In the genomic region with DNA sequence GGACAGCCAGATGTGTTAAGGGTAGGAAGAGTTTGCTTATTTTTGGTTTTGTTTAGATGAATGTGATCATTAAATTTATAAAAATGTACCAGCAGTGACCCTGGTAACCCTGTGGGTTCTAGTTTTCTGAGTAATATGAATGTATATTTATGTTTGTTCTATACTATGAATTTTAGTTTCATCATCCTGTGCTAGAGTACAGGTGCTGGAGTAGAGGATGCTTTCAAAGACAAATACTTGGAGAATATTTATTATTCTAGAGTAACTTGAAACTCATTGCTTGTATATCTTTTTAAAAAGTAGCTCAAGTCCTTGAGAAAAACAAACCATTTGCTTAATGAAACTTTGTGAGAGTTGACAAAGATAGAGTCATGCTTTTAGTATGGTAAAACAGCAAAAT, we compare ENCODE assay signal across 22 cellular contexts.
"Had no signal": no experiment of that assay in that cellular context is flagged by ENCODE, and none has a peak within 500 bp of the region (broad histone marks: within the 10 kb centered on the region; RNA-seq: fewer than 3 reads in every experiment).

No MANE protein-coding gene starts in this region.

- H3K27me3 Mint-ChIP-seq: dendritic cell treated with granulocyte-macrophage colony-stimulating factor and Interleukin-4, amounts not matched to agents 40 ng/mL and 50 ng/mL, for 4 days; effector memory CD8-positive, alpha-beta T cell; stimulated activated memory B cell treated with anti-CD40 and anti-IgM and Interleukin-4, amounts not matched to agents 10 μg/mL and 1 μg/mL and 100 μg/mL, for 72 hours had no signal

- H3K9ac ChIP-seq: parathyroid adenoma had no signal

- H3K4me3 Mint-ChIP-seq: dendritic cell treated with granulocyte-macrophage colony-stimulating factor and Interleukin-4, amounts not matched to agents 40 ng/mL and 50 ng/mL, for 4 days; effector memory CD8-positive, alpha-beta T cell; natural killer cell; neural crest cell; stimulated activated memory B cell treated with anti-CD40 and anti-IgM and Interleukin-4, amounts not matched to agents 10 μg/mL and 1 μg/mL and 100 μg/mL, for 72 hours; stimulated activated naive CD8-positive, alpha-beta T cell treated with anti-CD3 and anti-CD28 coated beads, Interleukin-15, Interleukin-2, amounts not matched to agents 100 ng/mL and 50 ng/mL, for 24 hours had no signal

- H3K9me3 Mint-ChIP-seq: effector memory CD8-positive, alpha-beta T cell; natural killer cell; stimulated activated memory B cell treated with anti-CD40 and anti-IgM and Interleukin-4, amounts not matched to agents 10 μg/mL and 1 μg/mL and 100 μg/mL, for 72 hours; stimulated activated naive CD8-positive, alpha-beta T cell treated with anti-CD3 and anti-CD28 coated beads, Interleukin-15, Interleukin-2, amounts not matched to agents 100 ng/mL and 50 ng/mL, for 24 hours had no signal

- ATAC-seq: effector memory CD8-positive, alpha-beta T cell; gastrocnemius medialis; heart right ventricle; left colon; left ventricle myocardium superior; natural killer cell; psoas muscle; right lobe of liver; stimulated activated memory B cell treated with anti-CD40 and anti-IgM and Interleukin-4, amounts not matched to agents 10 μg/mL and 1 μg/mL and 100 μg/mL, for 72 hours had no signal

- H3K9me3 ChIP-seq: esophagus muscularis mucosa, gastrocnemius medialis, heart right ventricle, psoas muscle, right lobe of liver, spleen, transverse colon had no signal

- DNase-seq: central memory CD4-positive, alpha-beta T cell; effector memory CD8-positive, alpha-beta T cell; gastrocnemius medialis; heart right ventricle; left colon; left ventricle myocardium superior; natural killer cell; psoas muscle; retina; right lobe of liver; spleen; stimulated activated CD4-positive, alpha-beta T cell treated with anti-CD3 and anti-CD28 coated beads, Interleukin-15, amount 100 ng/mL, for 24 hours; stimulated activated CD4-positive, alpha-beta T cell treated with anti-CD3 and anti-CD28 coated beads, Interleukin-1b, Interleukin-23, amount 100 ng/mL, for 48 hours; stimulated activated CD4-positive, alpha-beta T cell treated with anti-CD3 and anti-CD28 coated beads, Interleukin-4, amount 100 ng/mL, for 24 hours; transverse colon had no signal

- H2AFZ ChIP-seq: parathyroid adenoma had no signal

- H3K4me3 ChIP-seq: esophagus muscularis mucosa, gastrocnemius medialis, heart right ventricle, psoas muscle, right lobe of liver, spleen, transverse colon had no signal

- H3K27ac ChIP-seq: epithelial cell of prostate, esophagus muscularis mucosa, gastrocnemius medialis, heart right ventricle, parathyroid adenoma, psoas muscle, right lobe of liver, spleen had no signal

- H3K27ac Mint-ChIP-seq: dendritic cell treated with granulocyte-macrophage colony-stimulating factor and Interleukin-4, amounts not matched to agents 40 ng/mL and 50 ng/mL, for 4 days; effector memory CD8-positive, alpha-beta T cell; natural killer cell; stimulated activated memory B cell treated with anti-CD40 and anti-IgM and Interleukin-4, amounts not matched to agents 10 μg/mL and 1 μg/mL and 100 μg/mL, for 72 hours; stimulated activated naive CD8-positive, alpha-beta T cell treated with anti-CD3 and anti-CD28 coated beads, Interleukin-15, Interleukin-2, amounts not matched to agents 100 ng/mL and 50 ng/mL, for 24 hours had no signal

- H3K4me1 ChIP-seq: gastrocnemius medialis, psoas muscle, right lobe of liver, spleen had no signal

- H3K36me3 ChIP-seq: esophagus muscularis mucosa, gastrocnemius medialis, heart right ventricle, right lobe of liver, spleen, transverse colon had no signal

- H3K27me3 ChIP-seq: esophagus muscularis mucosa, heart right ventricle, right lobe of liver, spleen, transverse colon had no signal

- H3K36me3 Mint-ChIP-seq: natural killer cell had no signal
